In the genomic region with DNA sequence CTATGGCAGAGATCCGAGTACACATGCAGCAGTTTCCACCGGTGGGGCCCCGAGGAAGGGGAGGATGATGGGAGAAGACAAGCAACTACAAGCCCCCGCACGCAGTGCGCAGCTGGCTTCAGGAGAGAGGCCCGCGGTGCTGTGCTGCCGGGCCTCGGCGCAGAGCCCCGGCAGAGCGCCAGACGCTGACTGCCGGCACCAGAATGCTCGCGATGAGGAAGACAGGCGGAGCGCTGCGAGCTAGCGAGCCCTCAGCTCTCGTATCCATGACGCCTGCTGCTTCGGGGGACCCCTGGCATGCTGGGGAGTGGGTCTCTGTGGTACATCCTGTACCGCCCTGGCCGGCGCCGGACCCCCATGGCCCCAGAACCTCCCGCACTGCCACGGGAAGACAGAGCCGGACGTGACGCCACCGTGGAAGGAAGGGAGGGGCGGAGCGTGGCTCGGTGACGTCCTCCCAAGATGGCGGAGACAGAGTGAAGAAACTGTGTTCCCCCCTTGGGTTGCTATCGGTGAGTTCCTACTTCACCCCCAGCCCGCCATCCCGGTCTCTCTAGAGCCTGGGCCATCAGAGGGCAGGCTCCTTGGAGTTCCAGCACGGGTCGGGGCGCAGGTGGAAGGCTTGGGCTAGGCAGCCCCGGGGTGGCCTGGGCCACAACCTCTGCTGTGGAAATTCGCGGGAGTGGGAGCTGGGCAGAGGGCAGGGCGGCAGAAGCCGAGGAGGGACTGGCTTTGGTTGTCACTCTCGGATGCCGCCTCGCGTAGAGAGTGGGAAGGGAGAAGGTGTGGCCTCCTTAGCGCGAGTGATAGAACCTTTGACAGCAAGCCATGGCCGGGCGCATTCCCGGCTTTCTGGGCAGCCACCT, we compare ENCODE assay signal across 7 cellular contexts. TPM values are rescaled to one million over a fixed set of nuclear protein-coding genes. Genes with fewer than 3 reads are reported as not detected.
DNase-seq lines count a peak whose midpoint lies in the region; ATAC-seq and TF ChIP-seq lines count a peak whose summit lies in the region.

A gene (plus strand): TSS at position 446 of the 866 bp plus-strand sequence. CDS start 900 bp downstream, outside the sequence.

- in situ Hi-C loops in astrocyte of the spinal cord (cut with HindIII; ENCODE audit: low sequenced_read_pairs) = no loop called here

- ATAC-seq in GM18505 (IDR thresholded peaks at IDR 0.05; ENCODE audit: unreplicated experiment) (peak; percentile 83), HG02970 (IDR thresholded peaks at IDR 0.05; ENCODE audit: low FRiP score, unreplicated experiment) (peak; percentile 78)

- H3K27ac ChIP-seq in sigmoid colon = peak within 1 kb of the TSS; percentile 91 to 99 (median 98)

- H3K4me1 ChIP-seq in sigmoid colon = peaks cover 0 to 31% (median 23%) of the 10 kb centered on the region in 4 donors

- TF ChIP-seq EP300 in sigmoid colon (IDR thresholded peaks at IDR 0.05) = no peak

- intact Hi-C loops in sigmoid colon (cut with DNase I) = loop anchor here (2.0 to 5.0 kb wide), 3 partner anchors 39 to 584 kb away; a partner anchor contains a TSS

- 0% methylated on average over 59 of the region's 59 CpGs for WGBS in sigmoid colon, 2 donors

- H3K4me3 ChIP-seq in astrocyte of the spinal cord (ENCODE audit: low read depth, low read length) = peak within 1 kb of the TSS; percentile 100
- H3K4me3 ChIP-seq in sigmoid colon = peak within 1 kb of the TSS; percentile 68 to 94 (median 87)

- no peaks in the 10 kb centered on the region for H3K27me3 ChIP-seq in sigmoid colon

- TF ChIP-seq CTCF in astrocyte of the spinal cord (IDR thresholded peaks at IDR 0.05; ENCODE audit: low read depth, low read length) = no peak
- TF ChIP-seq CTCF in sigmoid colon (IDR thresholded peaks at IDR 0.05) = no peak

- peak; percentile 96 for DNase-seq in NCI-H2081 (lab: John Stamatoyannopoulos, UW)
- peak; percentile 79 for DNase-seq in T1000 (lab: John Stamatoyannopoulos, UW)
- peak; percentile 89 for DNase-seq in astrocyte of the spinal cord (ENCODE audit: low read depth, low spot score)
- peak; percentile 72 for DNase-seq in iPS DF 19.7 (ENCODE audit: low read depth, low spot score)
- DNase-seq in sigmoid colon = peak; percentile 96

- H3K36me3 ChIP-seq in sigmoid colon = peaks cover 0 to 39% (median 10%) of the 10 kb centered on the region in 4 donors

- TF ChIP-seq POLR2A in GM18505 (IDR thresholded peaks at IDR 0.05; ENCODE audit: borderline replicate concordance, extremely low read depth, insufficient read depth, insufficient read length) (peak; percentile 98), sigmoid colon (IDR thresholded peaks at IDR 0.05) (peak; percentile 99)

- no peaks in the 10 kb centered on the region for H3K9me3 ChIP-seq in sigmoid colon

RNA-seq across cellular contexts. Expression of the gene that starts here (rescaled TPM):
- 10 to 100 TPM; 15.5 to 24.4 (median 21.2) TPM for total RNA-seq in sigmoid colon
- 1 to 10 TPM; 7.6 to 9.9 (median 9.6) TPM for polyA plus RNA-seq in sigmoid colon

Comparison
In these comparisons a context has a peak if more than half of its experiments do, and no peak if none do; other contexts are left out.
1. Peak in every context shown above with its lines: DNase-seq, ATAC-seq, H3K4me3 ChIP-seq and H3K27ac ChIP-seq.